ENCODE assay signal across 21 cellular contexts in the genomic region with DNA sequence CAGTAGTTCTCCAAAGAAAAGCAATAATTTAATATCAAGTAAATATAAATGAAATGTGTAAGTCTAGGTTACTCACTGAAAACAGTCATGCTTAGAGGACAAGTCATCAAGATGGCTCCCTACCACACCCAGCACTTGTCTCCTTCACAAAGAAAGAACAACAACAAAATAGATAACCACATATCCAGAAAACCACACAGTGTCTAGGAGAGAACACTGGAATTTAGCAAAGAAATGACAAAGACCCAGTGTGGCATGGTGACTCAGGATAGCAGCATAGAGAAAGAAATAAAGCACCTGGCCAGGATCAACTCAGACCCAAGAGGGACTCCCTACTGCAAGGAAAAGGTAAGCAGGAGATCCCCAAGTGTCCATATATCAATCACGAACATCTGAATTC.
"Had no signal": no experiment of that assay in that cellular context is flagged by ENCODE, and none has a peak within 500 bp of the region (broad histone marks: within the 10 kb centered on the region; RNA-seq: fewer than 3 reads in every experiment).

No MANE protein-coding gene starts in this region.

- H3K4me3 ChIP-seq: MG63, PC-9, Peyer's patch, SJSA1, SK-N-MC had no signal

- H3K9me3 ChIP-seq: MG63, Peyer's patch, SJSA1 had no signal

- H3K4me2 ChIP-seq: PC-9 had no signal

- DNase-seq: KBM-7, MG63, NCI-H1092, NCI-H1436, NCI-H187, NCI-H2029, NCI-H2081 treated with DMSO at 0.1 percent for 48 hours, NCI-H2171, NCI-H226, NCI-H446, NCI-H510A, NCI-H524 treated with DMSO at 0.1 percent for 48 hours, NCI-H69, NCI-H774, PC-9, Peyer's patch, Right ventricle myocardium superior, SIG-M5 had no signal

- H3K4me1 ChIP-seq: Peyer's patch, SJSA1 had no signal

- H3K36me3 ChIP-seq: MG63, Peyer's patch, SJSA1 had no signal

- H2AFZ ChIP-seq: PC-9 had no signal

- H3K27ac ChIP-seq: HL-60, PC-9, Peyer's patch, SJSA1, SK-N-MC had no signal

- H3K27me3 ChIP-seq: Peyer's patch, SJSA1 had no signal
